Comparison of ENCODE assay signal across 14 cellular contexts in genomic region chr3:112781611-112782010, GRCh38.
"Had no signal": no experiment of that assay in that cellular context is flagged by ENCODE, and none has a peak within 500 bp of the region (broad histone marks: within the 10 kb centered on the region; RNA-seq: fewer than 3 reads in every experiment).

No MANE protein-coding gene starts in this region.

- H3K27ac ChIP-seq: gastrocnemius medialis, neutrophil had no signal

- H3K36me3 ChIP-seq: esophagus squamous epithelium, gastrocnemius medialis, heart right ventricle, neutrophil had no signal

- H3K27me3 ChIP-seq: esophagus squamous epithelium, gastrocnemius medialis, neutrophil had no signal

- ATAC-seq: gastrocnemius medialis; heart right ventricle; mucosa of descending colon; naive thymus-derived CD8-positive, alpha-beta T cell; stimulated activated effector memory CD8-positive, alpha-beta T cell treated with anti-CD3 and anti-CD28 coated beads, Interleukin-12 subunit alpha, Interleukin-12 subunit beta, amount 100 ng/mL, for 72 hours had no signal

- H3K9me3 ChIP-seq: esophagus squamous epithelium, gastrocnemius medialis, heart right ventricle, mucosa of descending colon, neutrophil had no signal

- H3K4me1 ChIP-seq: gastrocnemius medialis had no signal

- H3K4me3 ChIP-seq: esophagus squamous epithelium, gastrocnemius medialis, heart right ventricle, lung, mucosa of descending colon had no signal

- DNase-seq: activated CD4-positive, alpha-beta T cell treated with anti-CD3 and anti-CD28 coated beads, Interleukin-2, amount 10 ng/mL, durations not matched to agents 7 days and 5 days; activated naive CD4-positive, alpha-beta T cell; activated naive CD8-positive, alpha-beta T cell treated with anti-CD3 and anti-CD28 coated beads, Interleukin-2, amount 10 ng/mL, durations not matched to agents 7 days and 5 days; aorta; esophagus squamous epithelium; gastrocnemius medialis; heart right ventricle; mucosa of descending colon; naive thymus-derived CD8-positive, alpha-beta T cell; posterior cingulate gyrus; retina had no signal
